10 cellular contexts compared by ENCODE assay signal in genomic region chr7:2165610-2166594, GRCh38.
A peak's percentile ranks its signal among the peaks of the same experiment; 100 is the strongest.
DNase-seq lines count a peak whose midpoint lies in the region; ATAC-seq, FAIRE-seq and TF ChIP-seq lines count a peak whose summit lies in the region.
"Had no signal": no experiment of that assay in that cellular context is flagged by ENCODE, and none has a peak within 500 bp of the region (broad histone marks: within the 10 kb centered on the region; RNA-seq: fewer than 3 reads in every experiment).

No MANE protein-coding gene starts in this region.

- H3K4me1 Mint-ChIP-seq in activated naive CD8-positive, alpha-beta T cell treated with anti-CD3 and anti-CD28 coated beads for 36 hours: no peaks in the 10 kb centered on the region

- H3K27me3 Mint-ChIP-seq in activated naive CD8-positive, alpha-beta T cell treated with anti-CD3 and anti-CD28 coated beads for 36 hours: no peaks in the 10 kb centered on the region
- H3K27me3 Mint-ChIP-seq: activated CD4-positive, alpha-beta memory T cell treated with anti-CD3 and anti-CD28 coated beads for 36 hours had no signal

- no peak for TF ChIP-seq CTCF in kidney (IDR thresholded peaks at IDR 0.05; ENCODE audit: borderline replicate concordance, extremely low read depth, insufficient read depth)

- H3K36me3 ChIP-seq in BLaER1 treated with 17β-estradiol and CSF1 and Interleukin-3, amounts not matched to agents 10 nM and 100 nM: peaks cover 0 to 23% (median 10%) of the 10 kb centered on the region in 11 experiments; a peak in 12 of 22 replicates
- no peaks in the 10 kb centered on the region for H3K36me3 ChIP-seq in kidney (ENCODE audit: control insufficient read depth in 1 of 2, insufficient read depth in 2 of 2, low read length in 2 of 2)

- ATAC-seq in GM19372 (IDR thresholded peaks at IDR 0.05; ENCODE audit: low read depth, unreplicated experiment) (peak; percentile 93), HG03095 (IDR thresholded peaks at IDR 0.05; ENCODE audit: unreplicated experiment) (peak; percentile 89)

- intact Hi-C loops in kidney (cut with DNase I): no loop called here

- peak overlapping the region in 4 of 11 experiments; percentile 12 to 39 (median 22); a peak in 7 of 22 replicates for H3K27ac ChIP-seq in BLaER1 treated with 17β-estradiol and CSF1 and Interleukin-3, amounts not matched to agents 10 nM and 100 nM
- H3K27ac ChIP-seq in kidney (ENCODE audit: low read depth in 2 of 2, low read length in 2 of 2): no peak overlapping the region

- FAIRE-seq in kidney (lab: Jason Lieb, UNC): no peak

- no peak overlapping the region for H3K4me3 ChIP-seq in BLaER1 treated with 17β-estradiol and CSF1 and Interleukin-3, amounts not matched to agents 10 nM and 100 nM
- no peak overlapping the region for H3K4me3 ChIP-seq in kidney (ENCODE audit: low read length in 2 of 2)

- no peak overlapping the region for H3K27ac Mint-ChIP-seq in activated naive CD8-positive, alpha-beta T cell treated with anti-CD3 and anti-CD28 coated beads for 36 hours
- H3K27ac Mint-ChIP-seq: activated CD4-positive, alpha-beta memory T cell treated with anti-CD3 and anti-CD28 coated beads for 36 hours had no signal

- peak overlapping the region in 3 of 11 experiments; percentile 33 to 44 (median 41); a peak in 7 of 22 replicates for H3K9ac ChIP-seq in BLaER1 treated with 17β-estradiol and CSF1 and Interleukin-3, amounts not matched to agents 10 nM and 100 nM
- no peak overlapping the region for H3K9ac ChIP-seq in kidney (ENCODE audit: low read length in 2 of 2)

- peak overlapping the region; percentile 41 to 89 (median 75) for H3K4me2 ChIP-seq in BLaER1 treated with 17β-estradiol and CSF1 and Interleukin-3, amounts not matched to agents 10 nM and 100 nM

- H3K36me3 Mint-ChIP-seq in activated naive CD8-positive, alpha-beta T cell treated with anti-CD3 and anti-CD28 coated beads for 36 hours: peaks cover 3% of the 10 kb centered on the region

- H3K4me1 ChIP-seq in BLaER1 treated with 17β-estradiol and CSF1 and Interleukin-3, amounts not matched to agents 10 nM and 100 nM: peaks cover 35 to 94% (median 82%) of the 10 kb centered on the region in 10 experiments
- H3K4me1 ChIP-seq in kidney (ENCODE audit: control insufficient read depth in 1 of 2, insufficient read depth in 1 of 2, low read depth in 1 of 2, low read length in 2 of 2): peaks cover 3 to 7% of the 10 kb centered on the region in 2 donors

- H3K9me3 ChIP-seq in BLaER1 treated with 17β-estradiol and CSF1 and Interleukin-3, amounts not matched to agents 10 nM and 100 nM (replicated peaks in 1 of 11): peaks cover 0 to 7% (median 0%) of the 10 kb centered on the region in 11 experiments; a peak in 2 of 22 replicates
- no peaks in the 10 kb centered on the region for H3K9me3 ChIP-seq in kidney (ENCODE audit: control insufficient read depth in 1 of 2, low read length in 2 of 2)

- DNase-seq in ecto neural progenitor cell (ENCODE audit: low spot score) (peak; percentile 43), NCI-H1417 treated with DMSO at 0.1 percent for 48 hours (lab: John Stamatoyannopoulos, UW) (no peak), kidney (no peak)
- DNase-seq in activated naive CD8-positive, alpha-beta T cell treated with anti-CD3 and anti-CD28 coated beads for 36 hours: no peak
- no peak for DNase-seq in stimulated activated CD4-positive, alpha-beta T cell treated with anti-CD3 and anti-CD28 coated beads, Interleukin-4, amount 100 ng/mL, for 4 hours
- DNase-seq: activated CD4-positive, alpha-beta memory T cell treated with anti-CD3 and anti-CD28 coated beads for 36 hours; effector CD4-positive, alpha-beta T cell had no signal

- no peaks in the 10 kb centered on the region for H3K9me3 Mint-ChIP-seq in activated naive CD8-positive, alpha-beta T cell treated with anti-CD3 and anti-CD28 coated beads for 36 hours
- H3K9me3 Mint-ChIP-seq: activated CD4-positive, alpha-beta memory T cell treated with anti-CD3 and anti-CD28 coated beads for 36 hours had no signal

- peaks cover 0 to 66% (median 41%) of the 10 kb centered on the region in 11 experiments; a peak in 16 of 22 replicates for H4K20me1 ChIP-seq in BLaER1 treated with 17β-estradiol and CSF1 and Interleukin-3, amounts not matched to agents 10 nM and 100 nM

- H3K4me3 Mint-ChIP-seq in activated naive CD8-positive, alpha-beta T cell treated with anti-CD3 and anti-CD28 coated beads for 36 hours: no peak overlapping the region
- H3K4me3 Mint-ChIP-seq: activated CD4-positive, alpha-beta memory T cell treated with anti-CD3 and anti-CD28 coated beads for 36 hours had no signal

- 0 out of 22 replicates have a peak, but pooled peaks cover 0 to 4% (median 0%) of the 10 kb centered on the region in 11 experiments for H3K27me3 ChIP-seq in BLaER1 treated with 17β-estradiol and CSF1 and Interleukin-3, amounts not matched to agents 10 nM and 100 nM
